ENCODE assay signal across 34 cellular contexts in the genomic region with DNA sequence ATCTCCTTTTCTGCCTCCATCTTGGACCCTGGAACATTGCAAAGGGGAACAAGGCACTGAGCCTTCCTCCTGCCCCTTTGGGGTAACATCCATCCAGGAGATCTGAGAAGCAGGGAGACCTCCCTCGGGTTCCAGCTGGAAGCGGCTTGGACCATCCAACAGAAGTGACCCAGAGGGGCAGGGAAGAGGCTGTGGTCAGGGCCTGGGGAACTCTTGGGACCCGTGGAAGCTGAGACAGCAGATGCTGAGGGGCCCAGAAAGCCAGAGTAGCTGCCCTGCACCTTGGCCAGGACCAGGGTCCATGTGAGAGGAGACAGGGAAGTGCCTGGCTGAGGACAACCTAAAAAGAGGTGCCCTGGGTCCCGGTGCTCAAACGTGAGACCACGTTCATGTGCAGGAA.
"Had no signal": no experiment of that assay in that cellular context is flagged by ENCODE, and none has a peak within 500 bp of the region (broad histone marks: within the 10 kb centered on the region; RNA-seq: fewer than 3 reads in every experiment).

No MANE protein-coding gene starts in this region.

- H3K9me3 Mint-ChIP-seq: activated B cell treated with CpG ODN at 0.5 μM for 24 hours; activated CD4-positive, alpha-beta memory T cell treated with anti-CD3 and anti-CD28 coated beads for 36 hours; activated CD4-positive, alpha-beta T cell treated with anti-CD3 and anti-CD28 coated beads, Interleukin-2, amount 10 ng/mL, durations not matched to agents 24 days and 14 days; activated CD8-positive, alpha-beta T cell treated with anti-CD3 and anti-CD28 coated beads for 36 hours; activated naive CD4-positive, alpha-beta T cell treated with anti-CD3 and anti-CD28 coated beads for 36 hours; activated naive CD4-positive, alpha-beta T cell treated with anti-CD3 and anti-CD28 coated beads, Interleukin-2, amount 50 U/mL, for 72 hours; activated naive CD8-positive, alpha-beta T cell treated with anti-CD3 and anti-CD28 coated beads for 36 hours; activated T-cell treated with anti-CD3 and anti-CD28 coated beads, Interleukin-2, amount 50 U/mL, for 4 hours; activated T-cell treated with anti-CD3 and anti-CD28 coated beads, Interleukin-2, amount 50 U/mL, for 72 hours; activated T-helper 1 cell treated with anti-CD3 and anti-CD28 coated beads, Interleukin-12 subunit alpha, Interleukin-12 subunit beta, Interleukin-2, Interleukin-4 antibody, amounts not matched to agents 30 ng/mL and 10 ng/mL and 1 ng/mL, durations not matched to agents 14 hours and 24 hours and 36 hours; activated T-helper 17 cell treated with anti-CD3 and anti-CD28 coated beads, Interleukin-2, amount 50 U/mL, for 72 hours; central memory CD8-positive, alpha-beta T cell; T-cell had no signal

- H3K4me3 ChIP-seq: adrenal gland, body of pancreas, breast epithelium, cardiac muscle cell had no signal

- ATAC-seq: activated CD8-positive, alpha-beta T cell treated with anti-CD3 and anti-CD28 coated beads for 36 hours; activated naive CD4-positive, alpha-beta T cell treated with anti-CD3 and anti-CD28 coated beads, Interleukin-2, amount 50 U/mL, for 72 hours; activated T-cell treated with anti-CD3 and anti-CD28 coated beads, Interleukin-2, amount 50 U/mL, for 4 hours; activated T-cell treated with anti-CD3 and anti-CD28 coated beads, Interleukin-2, amount 50 U/mL, for 72 hours; activated T-helper 17 cell treated with anti-CD3 and anti-CD28 coated beads, Interleukin-2, amount 50 U/mL, for 72 hours; body of pancreas; T-cell; T-helper 17 cell had no signal

- H3K36me3 ChIP-seq: adrenal gland, brain microvascular endothelial cell, breast epithelium, cardiac muscle cell had no signal

- H3K9me3 ChIP-seq: adrenal gland, body of pancreas, breast epithelium had no signal

- H3K4me1 Mint-ChIP-seq: activated naive CD8-positive, alpha-beta T cell treated with anti-CD3 and anti-CD28 coated beads for 36 hours had no signal

- DNase-seq: activated B cell treated with CpG ODN at 0.5 μM for 24 hours; activated CD4-positive, alpha-beta memory T cell treated with anti-CD3 and anti-CD28 coated beads for 36 hours; activated CD4-positive, alpha-beta T cell treated with anti-CD3 and anti-CD28 coated beads for 4 hours; activated CD4-positive, alpha-beta T cell treated with anti-CD3 and anti-CD28 coated beads, Interleukin-2, amount 10 ng/mL, durations not matched to agents 24 days and 14 days; activated CD4-positive, alpha-beta T cell treated with anti-CD3 and anti-CD28 coated beads, Interleukin-2, amount 50 U/mL, for 1 hour; activated CD4-positive, alpha-beta T cell treated with anti-CD3 and anti-CD28 coated beads, Interleukin-2, amount 50 U/mL, for 4 hours; activated CD4-positive, CD25-positive, alpha-beta regulatory T cell treated with anti-CD3 and anti-CD28 coated beads, Interleukin-2, amount 50 U/mL, for 72 hours; activated CD8-positive, alpha-beta memory T cell treated with anti-CD3 and anti-CD28 coated beads, Interleukin-2, amount 50 U/mL, for 4 hours; activated CD8-positive, alpha-beta T cell treated with anti-CD3 and anti-CD28 coated beads for 36 hours; activated effector memory CD4-positive, alpha-beta T cell treated with anti-CD3 and anti-CD28 coated beads, Interleukin-2, amount 50 U/mL, for 16 hours; activated gamma-delta T cell treated with Interleukin-2 at 50 U/mL for 16 hours; activated naive CD4-positive, alpha-beta T cell; activated naive CD4-positive, alpha-beta T cell treated with anti-CD3 and anti-CD28 coated beads for 36 hours; activated naive CD4-positive, alpha-beta T cell treated with anti-CD3 and anti-CD28 coated beads, Interleukin-2, amount 50 U/mL, for 16 hours; activated naive CD8-positive, alpha-beta T cell treated with anti-CD3 and anti-CD28 coated beads for 36 hours; activated T-cell treated with anti-CD3 and anti-CD28 coated beads for 4 hours; activated T-cell treated with anti-CD3 and anti-CD28 coated beads, Interleukin-2, amount 50 U/mL, for 1 hour; activated T-cell treated with anti-CD3 and anti-CD28 coated beads, Interleukin-2, amount 50 U/mL, for 4 hours; activated T-cell treated with anti-CD3 and anti-CD28 coated beads, Interleukin-2, amount 50 U/mL, for 72 hours; adrenal gland; amniotic stem cell; aorta; body of pancreas; brain microvascular endothelial cell; caudate nucleus; T-cell; T-helper 17 cell had no signal

- H3K27me3 ChIP-seq: adrenal gland had no signal

- H3K36me3 Mint-ChIP-seq: activated CD4-positive, alpha-beta memory T cell treated with anti-CD3 and anti-CD28 coated beads for 36 hours; activated naive CD4-positive, alpha-beta T cell treated with anti-CD3 and anti-CD28 coated beads, Interleukin-2, amount 50 U/mL, for 72 hours; activated naive CD8-positive, alpha-beta T cell treated with anti-CD3 and anti-CD28 coated beads for 36 hours; T-cell had no signal

- H3K27ac Mint-ChIP-seq: activated B cell treated with CpG ODN at 0.5 μM for 24 hours; activated CD4-positive, alpha-beta memory T cell treated with anti-CD3 and anti-CD28 coated beads for 36 hours; activated CD8-positive, alpha-beta T cell treated with anti-CD3 and anti-CD28 coated beads for 36 hours; activated naive CD4-positive, alpha-beta T cell treated with anti-CD3 and anti-CD28 coated beads for 36 hours; activated naive CD4-positive, alpha-beta T cell treated with anti-CD3 and anti-CD28 coated beads, Interleukin-2, amount 50 U/mL, for 72 hours; activated naive CD8-positive, alpha-beta T cell treated with anti-CD3 and anti-CD28 coated beads for 36 hours; activated T-cell treated with anti-CD3 and anti-CD28 coated beads, Interleukin-2, amount 50 U/mL, for 72 hours; activated T-helper 1 cell treated with anti-CD3 and anti-CD28 coated beads, Interleukin-12 subunit alpha, Interleukin-12 subunit beta, Interleukin-2, Interleukin-4 antibody, amounts not matched to agents 30 ng/mL and 10 ng/mL and 1 ng/mL, durations not matched to agents 14 hours and 24 hours and 36 hours; activated T-helper 17 cell treated with anti-CD3 and anti-CD28 coated beads, Interleukin-2, amount 50 U/mL, for 72 hours; T-cell; T-helper 17 cell had no signal

- H3K27ac ChIP-seq: adrenal gland, body of pancreas, brain microvascular endothelial cell, breast epithelium, cardiac muscle cell, VCaP had no signal

- H3K4me3 Mint-ChIP-seq: activated B cell treated with CpG ODN at 0.5 μM for 24 hours; activated CD4-positive, alpha-beta memory T cell treated with anti-CD3 and anti-CD28 coated beads for 36 hours; activated CD4-positive, alpha-beta T cell treated with anti-CD3 and anti-CD28 coated beads, Interleukin-2, amount 10 ng/mL, durations not matched to agents 24 days and 14 days; activated CD8-positive, alpha-beta T cell treated with anti-CD3 and anti-CD28 coated beads for 36 hours; activated naive CD4-positive, alpha-beta T cell treated with anti-CD3 and anti-CD28 coated beads for 36 hours; activated naive CD8-positive, alpha-beta T cell treated with anti-CD3 and anti-CD28 coated beads for 36 hours; activated T-cell treated with anti-CD3 and anti-CD28 coated beads, Interleukin-2, amount 50 U/mL, for 4 hours; activated T-cell treated with anti-CD3 and anti-CD28 coated beads, Interleukin-2, amount 50 U/mL, for 72 hours; activated T-helper 1 cell treated with anti-CD3 and anti-CD28 coated beads, Interleukin-12 subunit alpha, Interleukin-12 subunit beta, Interleukin-2, Interleukin-4 antibody, amounts not matched to agents 30 ng/mL and 10 ng/mL and 1 ng/mL, durations not matched to agents 14 hours and 24 hours and 36 hours; activated T-helper 17 cell treated with anti-CD3 and anti-CD28 coated beads, Interleukin-2, amount 50 U/mL, for 72 hours; central memory CD8-positive, alpha-beta T cell; T-cell; T-helper 17 cell had no signal

- H3K4me1 ChIP-seq: adrenal gland, breast epithelium had no signal
